9 cellular contexts compared by ENCODE assay signal in the genomic region with DNA sequence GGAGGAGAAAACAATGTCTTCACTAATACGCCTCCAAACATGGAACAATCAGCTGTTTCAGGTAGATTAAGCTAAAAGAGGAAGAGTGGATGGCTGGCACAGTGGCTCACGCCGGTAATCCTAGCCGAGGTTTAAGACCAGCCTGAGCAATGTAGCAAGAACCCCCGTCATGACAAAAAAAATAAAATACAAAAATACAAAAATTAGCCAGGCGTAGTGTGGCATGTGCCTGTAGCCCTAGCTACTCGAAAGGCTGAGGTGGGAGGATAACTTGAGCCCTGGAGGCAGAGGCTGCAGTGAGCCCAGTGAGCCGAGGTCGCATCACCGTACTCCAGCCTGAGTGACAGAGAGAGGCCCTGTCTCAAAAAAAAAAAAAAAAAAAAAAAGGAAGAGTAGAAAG. TPM values are rescaled to one million over a fixed set of nuclear protein-coding genes. Genes with fewer than 3 reads are reported as not detected.
A peak's percentile ranks its signal among the peaks of the same experiment; 100 is the strongest.
DNase-seq lines count a peak whose midpoint lies in the region; ATAC-seq and TF ChIP-seq lines count a peak whose summit lies in the region.
"Had no signal": no experiment of that assay in that cellular context is flagged by ENCODE, and none has a peak within 500 bp of the region (broad histone marks: within the 10 kb centered on the region; RNA-seq: fewer than 3 reads in every experiment).

No MANE protein-coding gene starts in this region.

- H3K9me3 ChIP-seq in mammary epithelial cell (replicated peaks; ENCODE audit: insufficient read depth, low read length) (no peaks in the 10 kb centered on the region), breast epithelium (no peaks in the 10 kb centered on the region), OCI-LY3 (ENCODE audit: insufficient read depth, low read length) (no peaks in the 10 kb centered on the region)
- H3K9me3 ChIP-seq: heart left ventricle had no signal

- intact Hi-C loops in mammary epithelial cell (cut with micrococcal nuclease) = loop anchor here (5.0 to 10.0 kb wide), 2 partner anchors 136 to 426 kb away; no protein-coding TSS in a partner anchor
- intact Hi-C loops in breast epithelium (cut with DNase I; ENCODE audit: low total_unique reads) = no loop called here
- intact Hi-C loops in Right ventricle myocardium superior (cut with DNase I) = loop anchor here (5.0 kb wide), 1 partner anchor 319 kb away; no protein-coding TSS in a partner anchor

- H4K20me1 ChIP-seq in mammary epithelial cell (ENCODE audit: insufficient read depth, low read length) (no peaks in the 10 kb centered on the region), OCI-LY3 (ENCODE audit: insufficient read depth, low read length) (peaks cover 25% of the 10 kb centered on the region)

- H3K9me3 Mint-ChIP-seq in glutamatergic neuron (ENCODE audit: unreplicated experiment) (peaks cover 6% of the 10 kb centered on the region), type B pancreatic cell (no peaks in the 10 kb centered on the region)

- no peak overlapping the region for H3K27ac ChIP-seq in mammary epithelial cell (ENCODE audit: insufficient read depth, low read depth, low read length)
- H3K27ac ChIP-seq in breast epithelium = peak overlapping the region in 1 of 2 donors; percentile 97
- H3K27ac ChIP-seq in OCI-LY3 (ENCODE audit: low read length) = no peak overlapping the region

- in situ Hi-C loops in mammary epithelial cell (cut with MboI; ENCODE audit: low sequenced_read_pairs in 2 of 2) = loop anchor here in 1 of 2 donors (25.0 kb wide), 1 partner anchor 334 kb away; no protein-coding TSS in a partner anchor

- BruUV-seq in mammary epithelial cell (replicated peaks; lab: Mats Ljungman, UMichigan) = no TSS peak

- dilution Hi-C loops in mammary epithelial cell (cut with HindIII; ENCODE audit: low sequenced_read_pairs) = no loop called here

- peaks cover 36% of the 10 kb centered on the region for H3K79me2 ChIP-seq in mammary epithelial cell (ENCODE audit: insufficient read depth, low read length)
- peaks cover 34% of the 10 kb centered on the region for H3K79me2 ChIP-seq in OCI-LY3 (ENCODE audit: low read length)

- H3K4me3 Mint-ChIP-seq in glutamatergic neuron (ENCODE audit: unreplicated experiment) (peak overlapping the region; percentile 90), type B pancreatic cell (peak overlapping the region; percentile 90)

- peaks cover 6% of the 10 kb centered on the region for H3K4me1 Mint-ChIP-seq in glutamatergic neuron (ENCODE audit: low read depth, unreplicated experiment)
- peaks cover 38% of the 10 kb centered on the region for H3K4me1 Mint-ChIP-seq in type B pancreatic cell (ENCODE audit: unreplicated experiment)

- WGBS in mammary epithelial cell (ENCODE audit: low coverage, missing lambda C conversion rate) = 90% methylated on average over 8 of the region's 10 CpGs

- no peak for ATAC-seq in Right ventricle myocardium superior (ENCODE audit: poor library complexity)

- H3K27me3 ChIP-seq in mammary epithelial cell (ENCODE audit: insufficient read depth, low read length) (no peaks in the 10 kb centered on the region), breast epithelium (no peaks in the 10 kb centered on the region), OCI-LY3 (ENCODE audit: low read depth, low read length) (peaks cover 11% of the 10 kb centered on the region)
- H3K27me3 ChIP-seq: heart left ventricle had no signal

- no peak for TF ChIP-seq POLR2A in breast epithelium (IDR thresholded peaks at IDR 0.05)

- H3K4me1 ChIP-seq in mammary epithelial cell (ENCODE audit: insufficient read depth, low read length) (peaks cover 4% of the 10 kb centered on the region), breast epithelium (no peaks in the 10 kb centered on the region), OCI-LY3 (ENCODE audit: low read length) (peaks cover 31% of the 10 kb centered on the region)

- peaks cover 13% of the 10 kb centered on the region for H3K27me3 Mint-ChIP-seq in glutamatergic neuron (ENCODE audit: unreplicated experiment)
- H3K27me3 Mint-ChIP-seq in type B pancreatic cell = peaks cover 10% of the 10 kb centered on the region

- H3K4me3 ChIP-seq in mammary epithelial cell (replicated peaks in 1 of 3; ENCODE audit: insufficient read depth in 1 of 3, low read depth in 2 of 3, low read length in 3 of 3) (no peak overlapping the region), breast epithelium (peak overlapping the region in 1 of 3 donors; percentile 98), OCI-LY3 (ENCODE audit: low read length) (peak overlapping the region; percentile 85)

- DNase-seq in mammary epithelial cell = no peak
- no peak for DNase-seq in breast epithelium (ENCODE audit: low spot score in 2 of 2)
- no peak for DNase-seq in glutamatergic neuron
- DNase-seq in type B pancreatic cell (ENCODE audit: extremely low spot score, unreplicated experiment) = no peak
- DNase-seq in ecto neural progenitor cell (ENCODE audit: low spot score) = no peak
- DNase-seq in Right ventricle myocardium superior = no peak
- DNase-seq in NCI-H1048 (lab: John Stamatoyannopoulos, UW) = no peak

- no peaks in the 10 kb centered on the region for H3K36me3 ChIP-seq in mammary epithelial cell (ENCODE audit: insufficient read depth, low read length)
- H3K36me3 ChIP-seq in breast epithelium = no peaks in the 10 kb centered on the region
- no peaks in the 10 kb centered on the region for H3K36me3 ChIP-seq in OCI-LY3 (replicated peaks; ENCODE audit: low read depth, low read length)
- H3K36me3 ChIP-seq: heart left ventricle had no signal

- H3K4me2 ChIP-seq in mammary epithelial cell (ENCODE audit: insufficient read depth, low read depth, low read length) (no peak overlapping the region), OCI-LY3 (ENCODE audit: low read length) (peak overlapping the region; percentile 94)

- H3K9ac ChIP-seq in mammary epithelial cell (ENCODE audit: insufficient read depth, low read length) (no peak overlapping the region), OCI-LY3 (ENCODE audit: low read length) (peak overlapping the region; percentile 76)

- H3K36me3 Mint-ChIP-seq in glutamatergic neuron (ENCODE audit: unreplicated experiment) (peaks cover 5% of the 10 kb centered on the region), type B pancreatic cell (no peaks in the 10 kb centered on the region)

- H2AFZ ChIP-seq in mammary epithelial cell (ENCODE audit: low read depth, low read length) = peak overlapping the region; percentile 98
- H2AFZ ChIP-seq in OCI-LY3 (ENCODE audit: low read depth, low read length) = no peak overlapping the region

- TF ChIP-seq CTCF in mammary epithelial cell (conservative IDR thresholded peaks at IDR 0.05 in 1 of 2, IDR thresholded peaks at IDR 0.05 in 1 of 2; ENCODE audit: extremely low read depth in 1 of 2, insufficient read depth in 1 of 2, low read depth in 1 of 2, low read length in 2 of 2) = no peak
- TF ChIP-seq CTCF in breast epithelium (IDR thresholded peaks at IDR 0.05) = no peak
- TF ChIP-seq CTCF in OCI-LY3 (IDR thresholded peaks at IDR 0.05; ENCODE audit: low read depth, low read length) = no peak
- no peak for TF ChIP-seq CTCF in glutamatergic neuron (IDR thresholded peaks at IDR 0.05; ENCODE audit: partially characterized antibody, unreplicated experiment)
- no peak for TF ChIP-seq CTCF in type B pancreatic cell (conservative IDR thresholded peaks at IDR 0.05)

- CTCF ChIA-PET in mammary epithelial cell (lab: Charles Lee; ENCODE audit: low non-redundant PET) = interaction anchor here (0.5 kb wide), 1 partner anchor 246 kb away, joined by 7 read pairs; no protein-coding TSS in a partner anchor

- H3K27ac Mint-ChIP-seq in glutamatergic neuron (ENCODE audit: unreplicated experiment) = peak overlapping the region; percentile 80
- peak overlapping the region; percentile 86 for H3K27ac Mint-ChIP-seq in type B pancreatic cell

RNA-seq across cellular contexts. Expression of a gene that starts 1.2 kb away (rescaled TPM):
- 100 to 1,000 TPM in 1 of 2 donors, 10 to 100 TPM in 1; 85.6 to 140 TPM for total RNA-seq in mammary epithelial cell
- 20.5 TPM for polyA plus RNA-seq in mammary epithelial cell
- 61.0 TPM for polyA minus RNA-seq in mammary epithelial cell
- 100 to 1,000 TPM; 248 to 387 (median 279) TPM for total RNA-seq in breast epithelium
- total RNA-seq in glutamatergic neuron (ENCODE audit: unreplicated experiment) = 95.5 TPM
- 87.8 and 97.7 TPM in 2 replicates for total RNA-seq in type B pancreatic cell (ENCODE audit: low replicate concordance)
- 57.7 TPM for total RNA-seq in Right ventricle myocardium superior
